ENCODE assay signal across 8 cellular contexts in the genomic region with DNA sequence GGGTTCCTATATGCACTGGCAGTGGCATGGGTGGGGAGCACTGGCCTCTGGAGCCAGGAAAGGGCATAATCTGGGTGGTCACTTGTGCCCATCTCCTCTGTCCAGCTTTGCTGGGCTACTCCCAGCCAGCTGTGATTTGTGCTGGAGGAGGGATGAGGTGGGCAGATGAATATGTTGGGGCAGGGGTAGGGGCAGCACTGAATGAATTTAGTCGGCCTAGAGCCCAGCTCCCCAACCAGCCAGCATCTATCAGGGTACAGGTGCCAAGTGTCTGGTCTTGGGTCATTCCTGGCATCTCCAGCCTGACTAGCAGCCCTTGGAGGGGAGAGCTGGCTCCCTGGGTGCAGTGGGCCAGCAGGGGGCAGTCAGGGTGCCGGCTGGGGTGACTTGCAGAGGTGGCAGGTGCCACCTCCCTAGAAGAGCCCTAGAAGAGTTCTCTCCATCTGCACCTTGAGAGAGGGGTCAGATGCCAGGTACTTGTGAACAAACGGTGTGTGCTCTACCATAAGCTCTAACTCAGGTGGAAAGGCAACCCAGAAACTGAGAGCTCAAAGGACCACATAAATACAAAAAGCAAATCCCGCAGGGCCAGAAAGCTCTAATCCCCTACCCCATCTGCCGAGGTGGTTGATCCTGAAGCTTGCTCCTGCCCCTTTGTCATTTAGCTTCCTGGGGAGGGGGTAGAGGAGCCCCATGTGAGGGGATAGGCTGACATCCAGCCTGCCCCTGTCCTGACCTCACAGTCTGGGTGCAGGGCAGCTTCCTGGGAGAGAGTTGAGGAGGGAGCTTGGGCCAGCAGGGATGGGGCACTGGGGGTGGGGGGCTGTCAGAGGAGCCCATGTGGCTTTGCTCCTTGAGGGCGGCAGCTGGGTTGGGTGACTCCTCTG. TPM values are rescaled to one million over a fixed set of nuclear protein-coding genes. Genes with fewer than 3 reads are reported as not detected.
DNase-seq lines count a peak whose midpoint lies in the region; ATAC-seq and TF ChIP-seq lines count a peak whose summit lies in the region.

No MANE protein-coding gene starts in this region.

- POLR2A ChIA-PET in A673 (lab: Charles Lee; ENCODE audit: low non-redundant PET) = interaction anchor here (0.6 kb wide), 1 partner anchor 24 kb away, joined by 3 read pairs; no protein-coding TSS in a partner anchor

- H3K27ac ChIP-seq in A673 (ENCODE audit: low read depth, low read length, poor library complexity, severe bottlenecking) = no peak overlapping the region
- H3K27ac ChIP-seq in VCaP = no peak overlapping the region
- no peak overlapping the region for H3K27ac ChIP-seq in left ventricle myocardium inferior (replicated peaks)

- DNase-seq in A673 (ENCODE audit: low spot score) = no peak
- peak; percentile 42 for DNase-seq in left ventricle myocardium inferior
- peak; percentile 20 for DNase-seq in stimulated activated CD4-positive, alpha-beta T cell treated with anti-CD3 and anti-CD28 coated beads, Interleukin-4, amount 100 ng/mL, for 24 hours

- H3K4me1 ChIP-seq in A673 (ENCODE audit: insufficient read depth, low read length, poor library complexity, severe bottlenecking) (peaks cover 12% of the 10 kb centered on the region), left ventricle myocardium inferior (peaks cover 20% of the 10 kb centered on the region)

- peaks cover 69% of the 10 kb centered on the region for H3K27me3 ChIP-seq in A673 (replicated peaks; ENCODE audit: insufficient read depth, low read depth, low read length, poor library complexity)
- peaks cover 69% of the 10 kb centered on the region for H3K27me3 ChIP-seq in left ventricle myocardium inferior (ENCODE audit: low read depth)

- ATAC-seq in HG03196 (IDR thresholded peaks at IDR 0.05; ENCODE audit: unreplicated experiment) = no peak
- ATAC-seq in HG02885 (IDR thresholded peaks at IDR 0.05; ENCODE audit: poor library complexity, unreplicated experiment) = no peak
- no peak for ATAC-seq in GM21528 (IDR thresholded peaks at IDR 0.05; ENCODE audit: low FRiP score, unreplicated experiment)

- no peaks in the 10 kb centered on the region for H3K9me3 ChIP-seq in A673 (ENCODE audit: low read depth, low read length, poor library complexity, severe bottlenecking)
- H3K9me3 ChIP-seq in left ventricle myocardium inferior (replicated peaks) = no peaks in the 10 kb centered on the region

- intact Hi-C loops in A673 (cut with micrococcal nuclease; ENCODE audit: unreplicated experiment) (loop anchor here (5.0 kb wide), 1 partner anchor 143 kb away; no protein-coding TSS in a partner anchor), left ventricle myocardium inferior (cut with micrococcal nuclease) (loop anchor here (5.0 to 10.0 kb wide), 2 partner anchors 103 to 520 kb away; no protein-coding TSS in a partner anchor)

- H3K4me3 ChIP-seq in A673 (ENCODE audit: low read depth, low read length, poor library complexity, severe bottlenecking) (no peak overlapping the region), GM12875 (ENCODE audit: low read depth, low read length) (no peak overlapping the region), left ventricle myocardium inferior (no peak overlapping the region)

- no TSS peak for BruUV-seq in A673 (replicated peaks; lab: Mats Ljungman, UMichigan)

- peak; percentile 48 for TF ChIP-seq CTCF in A673 (conservative IDR thresholded peaks at IDR 0.05; ENCODE audit: low read depth, low read length)
- peak; percentile 51; the same call in 1 of the 2 replicates for TF ChIP-seq CTCF in GM12875 (IDR thresholded peaks at IDR 0.05; ENCODE audit: borderline replicate concordance, insufficient read depth, low read depth, low read length)
- TF ChIP-seq CTCF in VCaP (conservative IDR thresholded peaks at IDR 0.05) = peak; percentile 39
- peak; percentile 62 for TF ChIP-seq CTCF in left ventricle myocardium inferior (IDR thresholded peaks at IDR 0.05; ENCODE audit: borderline replicate concordance)

- CTCF ChIA-PET in A673 (lab: Charles Lee) = interaction anchor here (0.6 kb wide), 2 partner anchors 8 to 430 kb away, joined by 3 read pairs; no protein-coding TSS in a partner anchor

- no peaks in the 10 kb centered on the region for H3K36me3 ChIP-seq in A673 (ENCODE audit: insufficient read depth, low read length, poor library complexity, severe bottlenecking)
- no peaks in the 10 kb centered on the region for H3K36me3 ChIP-seq in left ventricle myocardium inferior

RNA-seq across cellular contexts. Expression of gene SORCS2, which starts 2.2 kb away (rescaled TPM):
- total RNA-seq in A673 (2021) (0.04 and 0.06 TPM in 2 replicates), left ventricle myocardium inferior (1.2 TPM)
